26 cellular contexts compared by ENCODE assay signal in genomic region chr17:71937914-71938313, GRCh38.
A peak's percentile ranks its signal among the peaks of the same experiment; 100 is the strongest.
DNase-seq lines count a peak whose midpoint lies in the region; ATAC-seq and TF ChIP-seq lines count a peak whose summit lies in the region.
"Had no signal": no experiment of that assay in that cellular context is flagged by ENCODE, and none has a peak within 500 bp of the region (broad histone marks: within the 10 kb centered on the region; RNA-seq: fewer than 3 reads in every experiment).

No MANE protein-coding gene starts in this region.

- peaks cover 27% of the 10 kb centered on the region for H3K4me1 ChIP-seq in RWPE2 (ENCODE audit: insufficient read depth, poor library complexity, severe bottlenecking)
- H3K4me1 ChIP-seq in mesenchymal stem cell (ENCODE audit: control insufficient read depth, insufficient read depth, low read depth, low read length), result no peaks in the 10 kb centered on the region

- H2AFZ ChIP-seq in mesenchymal stem cell (ENCODE audit: low read depth, low read length), result no peak overlapping the region

- TF ChIP-seq CTCF in RWPE2 (IDR thresholded peaks at IDR 0.05; ENCODE audit: poor library complexity, severe bottlenecking), result no peak

- H3K36me3 ChIP-seq in RWPE2 (ENCODE audit: low read depth) (no peaks in the 10 kb centered on the region), mesenchymal stem cell (ENCODE audit: control insufficient read depth in 1 of 2, insufficient read depth in 2 of 2, low read depth in 1 of 2, low read length in 2 of 2) (no peaks in the 10 kb centered on the region)

- H3K9ac ChIP-seq in mesenchymal stem cell (ENCODE audit: low read length), result no peak overlapping the region

- DNase-seq in EH (ENCODE audit: low read depth) (peak; percentile 65), RWPE2 (ENCODE audit: low spot score) (no peak), astrocyte of the hippocampus (ENCODE audit: low read depth, low spot score) (peak; percentile 43), mesenchymal stem cell (peak; percentile 66)
- DNase-seq in stimulated activated CD4-positive, alpha-beta T cell treated with anti-CD3 and anti-CD28 coated beads, Interleukin-1b, Interleukin-23, amount 100 ng/mL, for 48 hours, result no peak
- DNase-seq: Caco-2; CD8-positive, alpha-beta T cell; EL; GDM1; Karpas-422; MV-4-11; NCI-H1436 treated with DMSO at 0.1 percent for 48 hours; NCI-H187 treated with DMSO at 0.1 percent for 48 hours; NCI-H2171 treated with DMSO at 0.1 percent for 48 hours; NCI-H345; NCI-H524; NCI-H82; RPMI8226; SHP77; SW 1271 had no signal

- H2BK15ac ChIP-seq in mesenchymal stem cell (ENCODE audit: low read depth, poor library complexity, severe bottlenecking), result no peak overlapping the region

- H2BK120ac ChIP-seq in mesenchymal stem cell (ENCODE audit: low read depth, low read length), result no peak overlapping the region

- no peaks in the 10 kb centered on the region for H3K27me3 ChIP-seq in RWPE2 (ENCODE audit: insufficient read depth, poor library complexity, severe bottlenecking)
- no peaks in the 10 kb centered on the region for H3K27me3 ChIP-seq in mesenchymal stem cell (ENCODE audit: control insufficient read depth in 1 of 2, insufficient read depth in 1 of 2, low read length in 2 of 2)

- H2BK12ac ChIP-seq in mesenchymal stem cell (ENCODE audit: low read length in 2 of 2), result no peak overlapping the region

- no peaks in the 10 kb centered on the region for H3K79me1 ChIP-seq in mesenchymal stem cell (replicated peaks; ENCODE audit: low read length, poor library complexity, severe bottlenecking)

- no peak overlapping the region for H3K18ac ChIP-seq in mesenchymal stem cell (ENCODE audit: low read depth in 1 of 2, low read length in 2 of 2)

- H2BK5ac ChIP-seq in mesenchymal stem cell (ENCODE audit: low read depth, low read length, poor library complexity, severe bottlenecking), result no peak overlapping the region

- no peak overlapping the region for H3K4me2 ChIP-seq in mesenchymal stem cell (ENCODE audit: low read length, poor library complexity, severe bottlenecking)

- H3K4ac ChIP-seq in mesenchymal stem cell (ENCODE audit: low read depth in 1 of 2, low read length in 2 of 2), result no peak overlapping the region

- no peak overlapping the region for H3K23ac ChIP-seq in mesenchymal stem cell (ENCODE audit: low read length in 2 of 2)

- H4K91ac ChIP-seq in mesenchymal stem cell (ENCODE audit: low read length), result no peak overlapping the region

- WGBS in mesenchymal stem cell, result 92% methylated on average over 2 of the region's 2 CpGs

- H3K9me3 ChIP-seq in RWPE2 (ENCODE audit: severe bottlenecking), result no peaks in the 10 kb centered on the region
- H3K9me3 ChIP-seq in mesenchymal stem cell (ENCODE audit: control insufficient read depth, low read length), result no peaks in the 10 kb centered on the region
- H3K9me3 ChIP-seq: Caco-2 had no signal

- no peak overlapping the region for H2AK5ac ChIP-seq in mesenchymal stem cell (ENCODE audit: low read length, severe bottlenecking)

- H3K27ac ChIP-seq in RWPE2 (ENCODE audit: poor library complexity, severe bottlenecking), result peak overlapping the region; percentile 53
- no peak overlapping the region for H3K27ac ChIP-seq in mesenchymal stem cell (ENCODE audit: low read length, poor library complexity, severe bottlenecking)
- H3K27ac ChIP-seq: C4-2B had no signal

- H4K8ac ChIP-seq in mesenchymal stem cell (ENCODE audit: low read length), result no peak overlapping the region

- H3K4me3 ChIP-seq in RWPE2 (ENCODE audit: severe bottlenecking) (no peak overlapping the region), mesenchymal stem cell (ENCODE audit: insufficient read depth in 1 of 2, low read depth in 1 of 2, low read length in 2 of 2) (no peak overlapping the region)

- H3K14ac ChIP-seq in mesenchymal stem cell (ENCODE audit: low read length in 2 of 2), result no peak overlapping the region

- ATAC-seq in RWPE2 (ENCODE audit: low read depth) (no peak), HG03457 (IDR thresholded peaks at IDR 0.05; ENCODE audit: unreplicated experiment) (no peak), GM18873 (IDR thresholded peaks at IDR 0.05; ENCODE audit: low FRiP score, unreplicated experiment) (no peak)
- ATAC-seq in activated CD4-positive, CD25-positive, alpha-beta regulatory T cell treated with anti-CD3 and anti-CD28 coated beads, Interleukin-2, amount 50 U/mL, for 24 hours, result no peak
- ATAC-seq: CD8-positive, alpha-beta T cell; HCT116; HepG2 had no signal

Comparison
In these comparisons a context has a peak if more than half of its experiments do, and no peak if none do; other contexts are left out.
1. DNase-seq: peak in EH (single experiment), astrocyte of the hippocampus (single experiment) and mesenchymal stem cell (single experiment); none in RWPE2 (single experiment) and stimulated activated CD4-positive, alpha-beta T cell treated with anti-CD3 and anti-CD28 coated beads, Interleukin-1b, Interleukin-23, amount 100 ng/mL, for 48 hours (single experiment).